In the genomic region with DNA sequence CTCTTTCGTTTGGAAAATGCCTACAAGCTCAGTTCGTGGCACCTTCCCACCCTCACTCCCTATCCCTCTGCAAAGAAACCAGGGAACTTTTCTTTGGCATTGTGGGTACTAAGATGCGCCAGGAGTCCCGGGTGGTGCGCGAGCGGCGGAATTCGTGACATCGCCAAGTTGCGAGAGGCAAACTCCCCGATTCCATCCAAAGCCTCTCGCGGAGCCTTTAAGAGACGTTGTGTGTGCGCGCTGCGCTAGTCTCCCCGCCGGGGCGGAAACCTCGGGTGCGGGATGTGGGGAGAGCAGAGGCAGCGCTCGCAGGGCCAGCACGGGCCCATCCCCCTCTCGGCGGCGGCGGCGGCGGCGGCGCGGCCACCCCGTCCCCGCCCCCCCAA, we compare ENCODE assay signal across 8 cellular contexts. TPM values are rescaled to one million over a fixed set of nuclear protein-coding genes. Genes with fewer than 3 reads are reported as not detected.
DNase-seq lines count a peak whose midpoint lies in the region; ATAC-seq and TF ChIP-seq lines count a peak whose summit lies in the region.

No MANE protein-coding gene starts in this region.

- H3K27me3 Mint-ChIP-seq in activated naive CD4-positive, alpha-beta T cell treated with anti-CD3 and anti-CD28 coated beads for 36 hours (ENCODE audit: low read depth): peaks cover 79% of the 10 kb centered on the region

- peak overlapping the region; percentile 89 for H3K4me2 ChIP-seq in fibroblast of lung (ENCODE audit: extremely low read depth, insufficient read depth, low read length)

- H2AFZ ChIP-seq in fibroblast of lung (ENCODE audit: low read length) (no peak overlapping the region), neuron (ENCODE audit: low read depth, low read length) (no peak overlapping the region)

- no peaks in the 10 kb centered on the region for H3K9me3 Mint-ChIP-seq in activated naive CD4-positive, alpha-beta T cell treated with anti-CD3 and anti-CD28 coated beads for 36 hours

- peak overlapping the region; percentile 87 for H3K27ac ChIP-seq in fibroblast of lung (ENCODE audit: insufficient read depth, low read length)

- peak; percentile 25 for DNase-seq in activated naive CD4-positive, alpha-beta T cell treated with anti-CD3 and anti-CD28 coated beads for 36 hours
- DNase-seq in activated naive CD4-positive, alpha-beta T cell treated with Interleukin-2 at 50 U/mL for 16 hours: no peak
- DNase-seq in T1000 (lab: John Stamatoyannopoulos, UW) (peak; percentile 77), fibroblast of lung (ENCODE audit: low read depth in 2 of 2) (peak; percentile 85 to 90), iPS-NIHi7 (ENCODE audit: extremely low spot score) (no peak)
- DNase-seq in stimulated activated CD4-positive, alpha-beta T cell treated with anti-CD3 and anti-CD28 coated beads, Interleukin-4, amount 100 ng/mL, for 4 hours: no peak

- CTCF ChIA-PET in activated naive CD4-positive, alpha-beta T cell treated with anti-CD3 and anti-CD28 coated beads for 36 hours (lab: Charles Lee): no interaction called here

- peak; percentile 14 for ATAC-seq in HG03280 (IDR thresholded peaks at IDR 0.05; ENCODE audit: unreplicated experiment)

- H3K4me3 ChIP-seq in fibroblast of lung (replicated peaks in 1 of 4; ENCODE audit: control extremely low read depth in 1 of 4, insufficient read depth in 1 of 4, low read depth in 3 of 4, low read length in 4 of 4) (peak overlapping the region; percentile 65 to 96 (median 74)), neuron (ENCODE audit: low read length) (peak overlapping the region; percentile 99)

- peaks cover 21% of the 10 kb centered on the region for H3K36me3 ChIP-seq in fibroblast of lung (ENCODE audit: control insufficient read depth, insufficient read depth, low read length)
- H3K36me3 ChIP-seq in neuron (ENCODE audit: insufficient read depth, low read length): peaks cover 27% of the 10 kb centered on the region

- no peaks in the 10 kb centered on the region for H3K27me3 ChIP-seq in fibroblast of lung (ENCODE audit: control insufficient read depth, insufficient read depth, low read length)
- H3K27me3 ChIP-seq in neuron (ENCODE audit: insufficient read depth, low read length): no peaks in the 10 kb centered on the region

- peaks cover 28% of the 10 kb centered on the region for H3K4me1 Mint-ChIP-seq in activated naive CD4-positive, alpha-beta T cell treated with anti-CD3 and anti-CD28 coated beads for 36 hours (ENCODE audit: low read depth)

- H3K27ac Mint-ChIP-seq in activated naive CD4-positive, alpha-beta T cell treated with anti-CD3 and anti-CD28 coated beads for 36 hours: no peak overlapping the region

- peaks cover 2% of the 10 kb centered on the region for H4K20me1 ChIP-seq in fibroblast of lung (ENCODE audit: control insufficient read depth, extremely low read depth, insufficient read depth, low read length)

- intact Hi-C loops in activated naive CD4-positive, alpha-beta T cell treated with anti-CD3 and anti-CD28 coated beads for 36 hours (cut with micrococcal nuclease): loop anchor here (2.0 kb wide), 1 partner anchor 27 kb away; no protein-coding TSS in a partner anchor

- peak in 1 of 2 donors; percentile 4 for TF ChIP-seq CTCF in fibroblast of lung (conservative IDR thresholded peaks at IDR 0.05 in 1 of 2, IDR thresholded peaks at IDR 0.05 in 1 of 2; ENCODE audit: low read depth in 1 of 2, low read length in 2 of 2)

- H3K9me3 ChIP-seq in fibroblast of lung (ENCODE audit: control insufficient read depth, insufficient read depth, low read depth, low read length): no peaks in the 10 kb centered on the region
- no peaks in the 10 kb centered on the region for H3K9me3 ChIP-seq in neuron (ENCODE audit: low read length)

- H3K36me3 Mint-ChIP-seq in activated naive CD4-positive, alpha-beta T cell treated with anti-CD3 and anti-CD28 coated beads for 36 hours (ENCODE audit: low read depth): peaks cover 3% of the 10 kb centered on the region

- H3K9ac ChIP-seq in fibroblast of lung (ENCODE audit: insufficient read depth, low read length): peak overlapping the region; percentile 75

- H3K4me3 Mint-ChIP-seq in activated naive CD4-positive, alpha-beta T cell treated with anti-CD3 and anti-CD28 coated beads for 36 hours: peak overlapping the region; percentile 55

- peaks cover 92% of the 10 kb centered on the region for H3K79me2 ChIP-seq in fibroblast of lung (ENCODE audit: control insufficient read depth, insufficient read depth, low read length)

- peaks cover 3% of the 10 kb centered on the region for H3K4me1 ChIP-seq in fibroblast of lung (ENCODE audit: control insufficient read depth, extremely low read depth, insufficient read depth, low read length)
- H3K4me1 ChIP-seq in neuron (ENCODE audit: insufficient read depth, low read length): peaks cover 27% of the 10 kb centered on the region

RNA-seq across cellular contexts. Expression of a gene that starts 0.4 kb away (rescaled TPM):
- total RNA-seq in activated naive CD4-positive, alpha-beta T cell treated with anti-CD3 and anti-CD28 coated beads for 36 hours: not detected
- total RNA-seq in fibroblast of lung: 9.2 and 15.7 TPM in 2 replicates
- polyA plus RNA-seq in fibroblast of lung: 66.5 and 130 TPM in 2 replicates
- 124 and 286 TPM in 2 replicates for polyA plus RNA-seq in fibroblast of lung (2012)
- polyA minus RNA-seq in fibroblast of lung (ENCODE audit: low replicate concordance): 78.0 and 158 TPM in 2 replicates

Comparison
In these comparisons a context has a peak if more than half of its experiments do, and no peak if none do; other contexts are left out.
1. DNase-seq: peak in activated naive CD4-positive, alpha-beta T cell treated with anti-CD3 and anti-CD28 coated beads for 36 hours (single experiment), T1000 (single experiment) and fibroblast of lung (2 of 2); none in activated naive CD4-positive, alpha-beta T cell treated with Interleukin-2 at 50 U/mL for 16 hours (single experiment), stimulated activated CD4-positive, alpha-beta T cell treated with anti-CD3 and anti-CD28 coated beads, Interleukin-4, amount 100 ng/mL, for 4 hours (0 of 2) and iPS-NIHi7 (single experiment).
2. RNA of a gene that starts 0.4 kb away (total RNA-seq): 9.2 to 15.7 TPM in fibroblast of lung; not detected in activated naive CD4-positive, alpha-beta T cell treated with anti-CD3 and anti-CD28 coated beads for 36 hours; every median in the first group is over 10 times any median in the second.